ENCODE assay signal across 8 cellular contexts in the genomic region with DNA sequence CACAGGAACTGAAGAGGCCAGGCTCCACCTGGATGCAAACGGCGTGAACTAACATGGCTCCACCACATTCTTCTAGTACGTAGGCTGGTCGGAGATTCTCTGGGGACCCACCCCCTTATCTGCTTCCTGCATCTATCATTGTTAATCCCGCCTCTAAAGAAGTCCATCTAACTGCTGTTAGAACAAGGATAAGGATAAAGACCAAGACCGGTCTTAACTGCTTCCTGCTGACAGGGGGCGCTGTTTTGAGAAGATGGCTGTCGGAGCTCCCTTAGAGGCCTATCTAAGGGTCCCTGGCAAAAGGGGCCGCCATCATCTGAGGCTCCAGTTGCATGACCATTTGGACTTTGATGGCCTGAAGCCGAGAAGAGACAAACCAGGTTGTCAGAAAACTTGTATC. TPM values are rescaled to one million over a fixed set of nuclear protein-coding genes. Genes with fewer than 3 reads are reported as not detected.
DNase-seq lines count a peak whose midpoint lies in the region; ATAC-seq, FAIRE-seq and TF ChIP-seq lines count a peak whose summit lies in the region.

No MANE protein-coding gene starts in this region.

- no peaks in the 10 kb centered on the region for H3K9me3 ChIP-seq in Peyer's patch
- no peaks in the 10 kb centered on the region for H3K9me3 ChIP-seq in keratinocyte (ENCODE audit: control insufficient read depth, low read depth, low read length)
- H3K9me3 ChIP-seq in stomach = peaks cover 0 to 6% (median 1%) of the 10 kb centered on the region in 4 donors

- H3K27me3 ChIP-seq in GM06990 (replicated peaks; ENCODE audit: control insufficient read depth, insufficient read depth, low read length) = no peaks in the 10 kb centered on the region
- H3K27me3 ChIP-seq in Peyer's patch = no peaks in the 10 kb centered on the region
- H3K27me3 ChIP-seq in keratinocyte (ENCODE audit: control insufficient read depth, extremely low read depth, insufficient read depth, low read length) = no peaks in the 10 kb centered on the region
- H3K27me3 ChIP-seq in stomach = no peaks in the 10 kb centered on the region

- ATAC-seq in activated naive CD4-positive, alpha-beta T cell treated with anti-CD3 and anti-CD28 coated beads, Interleukin-2, amount 50 U/mL, for 72 hours = peak; percentile 76
- ATAC-seq in GM21381 (IDR thresholded peaks at IDR 0.05; ENCODE audit: unreplicated experiment) = no peak
- ATAC-seq in HG02759 (IDR thresholded peaks at IDR 0.05; ENCODE audit: unreplicated experiment) = no peak

- H3K4me3 ChIP-seq in GM06990 (replicated peaks; ENCODE audit: low read depth, low read length) (no peak overlapping the region), Peyer's patch (no peak overlapping the region), keratinocyte (ENCODE audit: control insufficient read depth in 2 of 3, extremely low read depth in 1 of 3, insufficient read depth in 2 of 3, low read depth in 1 of 3, low read length in 3 of 3) (no peak overlapping the region), stomach (no peak overlapping the region)

- H3K4me1 ChIP-seq in Peyer's patch (no peaks in the 10 kb centered on the region), keratinocyte (ENCODE audit: control insufficient read depth, extremely low read depth, insufficient read depth, low read length) (peaks cover 4% of the 10 kb centered on the region), stomach (no peaks in the 10 kb centered on the region)

- H3K9me1 ChIP-seq in keratinocyte (ENCODE audit: control insufficient read depth, extremely low read depth, insufficient read depth, low read length) = no peaks in the 10 kb centered on the region

- no peaks in the 10 kb centered on the region for H3K36me3 ChIP-seq in GM06990 (ENCODE audit: control insufficient read depth, insufficient read depth, low read length)
- no peaks in the 10 kb centered on the region for H3K36me3 ChIP-seq in Peyer's patch
- no peaks in the 10 kb centered on the region for H3K36me3 ChIP-seq in keratinocyte (ENCODE audit: control insufficient read depth in 2 of 2, extremely low read depth in 1 of 2, insufficient read depth in 2 of 2, low read length in 2 of 2)
- H3K36me3 ChIP-seq in stomach = no peaks in the 10 kb centered on the region

- H2AFZ ChIP-seq in keratinocyte (ENCODE audit: control insufficient read depth, low read length) = no peak overlapping the region

- no peaks in the 10 kb centered on the region for H3K9me3 Mint-ChIP-seq in activated naive CD4-positive, alpha-beta T cell treated with anti-CD3 and anti-CD28 coated beads, Interleukin-2, amount 50 U/mL, for 72 hours

- no peaks in the 10 kb centered on the region for H4K20me1 ChIP-seq in keratinocyte (ENCODE audit: control insufficient read depth, extremely low read depth, insufficient read depth, low read length)

- TF ChIP-seq EP300 in stomach (IDR thresholded peaks at IDR 0.05) = no peak

- no peaks in the 10 kb centered on the region for H3K79me2 ChIP-seq in keratinocyte (ENCODE audit: control insufficient read depth, insufficient read depth, low read length)

- peak overlapping the region in 1 of 2 donors; percentile 39 for H3K27ac Mint-ChIP-seq in activated naive CD4-positive, alpha-beta T cell treated with anti-CD3 and anti-CD28 coated beads, Interleukin-2, amount 50 U/mL, for 72 hours

- no peak overlapping the region for H3K27ac ChIP-seq in Peyer's patch
- H3K27ac ChIP-seq in keratinocyte (ENCODE audit: control insufficient read depth, insufficient read depth, low read length) = no peak overlapping the region
- H3K27ac ChIP-seq in stomach = no peak overlapping the region

- TF ChIP-seq POLR2A in Peyer's patch (IDR thresholded peaks at IDR 0.05) (no peak), stomach (IDR thresholded peaks at IDR 0.05) (no peak)

- intact Hi-C loops in stomach (cut with DNase I; ENCODE audit: low total_unique reads) = no loop called here

- FAIRE-seq in keratinocyte (lab: Jason Lieb, UNC) = no peak

- WGBS in stomach, 5 donors = 29 to 45% (median 39%) methylated on average over 10 of the region's 10 CpGs

- DNase-seq in GM06990 (ENCODE audit: extremely low read depth, insufficient read length) = no peak
- peak in 2 of 3 donors; percentile 35 to 69 for DNase-seq in Peyer's patch
- peak in 1 of 2 donors; percentile 58 for DNase-seq in activated naive CD4-positive, alpha-beta T cell treated with anti-CD3 and anti-CD28 coated beads, Interleukin-2, amount 50 U/mL, for 72 hours (ENCODE audit: low spot score in 2 of 2)
- no peak for DNase-seq in keratinocyte (ENCODE audit: low read depth, low spot score)
- DNase-seq in stomach = peak; percentile 43
- DNase-seq in OCI-M2 (lab: John Stamatoyannopoulos, UW; ENCODE audit: unreplicated experiment) = no peak

- no peak overlapping the region for H3K4me2 ChIP-seq in keratinocyte (ENCODE audit: control insufficient read depth, extremely low read depth, insufficient read depth, low read depth, low read length)

- H3K9ac ChIP-seq in keratinocyte (ENCODE audit: control insufficient read depth, extremely low read depth, insufficient read depth, low read length) = no peak overlapping the region

- dilution Hi-C loops in keratinocyte (cut with MboI; ENCODE audit: extremely low pct_ligation_motif_present, low sequenced_read_pairs) = no loop called here

- H3K36me3 Mint-ChIP-seq in activated naive CD4-positive, alpha-beta T cell treated with anti-CD3 and anti-CD28 coated beads, Interleukin-2, amount 50 U/mL, for 72 hours = peaks cover 0 to 12% of the 10 kb centered on the region in 2 donors

- TF ChIP-seq CTCF in GM06990 (IDR thresholded peaks at IDR 0.05; ENCODE audit: insufficient read depth, low read length, poor library complexity, severe bottlenecking) (peak; percentile 56), Peyer's patch (IDR thresholded peaks at IDR 0.05) (peak; percentile 13 to 58 (median 51)), keratinocyte (optimal IDR thresholded peaks at IDR 0.05 in 1 of 3, IDR thresholded peaks at IDR 0.05 in 1 of 3, conservative IDR thresholded peaks at IDR 0.05 in 1 of 3; ENCODE audit: extremely low read depth in 1 of 3, insufficient read depth in 2 of 3, low read length in 3 of 3) (peak; percentile 27 to 48 (median 38)), stomach (IDR thresholded peaks at IDR 0.05) (peak in 4 of 7 experiments; percentile 28 to 54 (median 36))

RNA-seq across cellular contexts. Expression of a gene that starts 25.8 kb away (rescaled TPM):
- 10 to 100 TPM in 3 of 4 donors, 1 to 10 TPM in 1; 7.6 to 58.6 (median 15.2) TPM for total RNA-seq in Peyer's patch
- 10 to 100 TPM; 16.4 to 18.9 TPM for total RNA-seq in activated naive CD4-positive, alpha-beta T cell treated with anti-CD3 and anti-CD28 coated beads, Interleukin-2, amount 50 U/mL, for 72 hours
- polyA plus RNA-seq in keratinocyte = 0.39 to 1.5 TPM (median 1.0 TPM) in 3 replicates
- 0.86 TPM for polyA plus RNA-seq in keratinocyte (2011; ENCODE audit: low read depth)
- 0.46 and 1.9 TPM in 2 replicates for polyA plus RNA-seq in keratinocyte (2011; cell fraction: cytosol; rRNA removed)
- polyA plus RNA-seq in keratinocyte (2011; cell fraction: nucleus; rRNA removed) = 0.95 and 1.2 TPM in 2 replicates
- 1.6 TPM in 2 replicates for polyA plus RNA-seq in keratinocyte (2012; ENCODE audit: low replicate concordance)
- polyA minus RNA-seq in keratinocyte = 1.2 to 2.0 TPM in 2 of 3 replicates, not detected in the other
- not detected for polyA minus RNA-seq in keratinocyte (2011; cell fraction: cytosol; rRNA and poly(A)+ RNA removed)
- not detected in 2 replicates for polyA minus RNA-seq in keratinocyte (2011; cell fraction: nucleus; rRNA and poly(A)+ RNA removed)
- total RNA-seq in stomach = 100 to 1,000 TPM in 1 of 5 donors, 10 to 100 TPM in 3, 1 to 10 TPM in 1; 6.1 to 199 (median 49.6) TPM
- 10 to 100 TPM; 31.7 to 48.0 (median 45.1) TPM for polyA plus RNA-seq in stomach

RNA-seq across cellular contexts. Expression of a gene that starts 35.5 kb away (rescaled TPM):
- total RNA-seq in Peyer's patch (10 to 100 TPM in 3 of 4 donors, 1 to 10 TPM in 1; 5.0 to 54.4 (median 38.7) TPM), stomach (10 to 100 TPM; 15.6 to 55.4 (median 22.6) TPM)
- total RNA-seq in activated naive CD4-positive, alpha-beta T cell treated with anti-CD3 and anti-CD28 coated beads, Interleukin-2, amount 50 U/mL, for 72 hours = 1 to 10 TPM; 4.6 to 6.0 TPM
- polyA plus RNA-seq in keratinocyte (2.4 to 5.7 TPM (median 3.9 TPM) in 3 replicates), stomach (10 to 100 TPM; 24.0 to 35.9 (median 32.0) TPM)
- polyA plus RNA-seq in keratinocyte (2011; ENCODE audit: low read depth) = 0.65 TPM
- 3.8 and 4.2 TPM in 2 replicates for polyA plus RNA-seq in keratinocyte (2011; cell fraction: cytosol; rRNA removed)
- 6.0 and 6.1 TPM in 2 replicates for polyA plus RNA-seq in keratinocyte (2011; cell fraction: nucleus; rRNA removed)
- polyA plus RNA-seq in keratinocyte (2012; ENCODE audit: low replicate concordance) = 3.6 and 6.1 TPM in 2 replicates
- 1.8 to 3.0 TPM (median 2.2 TPM) in 3 replicates for polyA minus RNA-seq in keratinocyte
- 2.1 TPM for polyA minus RNA-seq in keratinocyte (2011; cell fraction: cytosol; rRNA and poly(A)+ RNA removed)
- 2.2 and 3.6 TPM in 2 replicates for polyA minus RNA-seq in keratinocyte (2011; cell fraction: nucleus; rRNA and poly(A)+ RNA removed)

RNA-seq across cellular contexts. Expression of a gene that starts 38.7 kb away (rescaled TPM):
- total RNA-seq in Peyer's patch (10 to 100 TPM; 31.4 to 47.7 (median 43.7) TPM), stomach (10 to 100 TPM; 22.0 to 78.6 (median 49.9) TPM)
- 10 to 100 TPM; 42.9 to 46.3 TPM for total RNA-seq in activated naive CD4-positive, alpha-beta T cell treated with anti-CD3 and anti-CD28 coated beads, Interleukin-2, amount 50 U/mL, for 72 hours
- polyA plus RNA-seq in keratinocyte (98.9 to 110 TPM (median 99.1 TPM) in 3 replicates), stomach (10 to 100 TPM; 39.3 to 55.0 (median 53.0) TPM)
- 15.9 TPM for polyA plus RNA-seq in keratinocyte (2011; ENCODE audit: low read depth)
- polyA plus RNA-seq in keratinocyte (2011; cell fraction: cytosol; rRNA removed) = 90.1 and 106 TPM in 2 replicates
- 72.1 TPM in 2 replicates for polyA plus RNA-seq in keratinocyte (2011; cell fraction: nucleus; rRNA removed)
- polyA plus RNA-seq in keratinocyte (2012; ENCODE audit: low replicate concordance) = 37.4 and 53.9 TPM in 2 replicates
- polyA minus RNA-seq in keratinocyte = 85.2 to 96.9 TPM (median 89.1 TPM) in 3 replicates
- polyA minus RNA-seq in keratinocyte (2011; cell fraction: cytosol; rRNA and poly(A)+ RNA removed) = 71.0 TPM
- polyA minus RNA-seq in keratinocyte (2011; cell fraction: nucleus; rRNA and poly(A)+ RNA removed) = 19.2 and 31.1 TPM in 2 replicates

RNA-seq across cellular contexts. Expression of a gene that starts 38.9 kb away (rescaled TPM):
- total RNA-seq in Peyer's patch (100 to 1,000 TPM in 3 of 4 donors, 10 to 100 TPM in 1; 94.6 to 204 (median 157) TPM), stomach (100 to 1,000 TPM in 2 of 5 donors, 10 to 100 TPM in 3; 55.4 to 750 (median 85.2) TPM)
- 100 to 1,000 TPM; 280 to 333 TPM for total RNA-seq in activated naive CD4-positive, alpha-beta T cell treated with anti-CD3 and anti-CD28 coated beads, Interleukin-2, amount 50 U/mL, for 72 hours
- polyA plus RNA-seq in keratinocyte (8.3 to 24.3 TPM (median 17.5 TPM) in 3 replicates), stomach (10 to 100 TPM in 1 of 3 donors, 1 to 10 TPM in 2; 8.1 to 12.7 (median 10.0) TPM)
- 139 TPM for polyA plus RNA-seq in keratinocyte (2011; ENCODE audit: low read depth)
- polyA plus RNA-seq in keratinocyte (2011; cell fraction: cytosol; rRNA removed) = 16.2 and 20.7 TPM in 2 replicates
- polyA plus RNA-seq in keratinocyte (2011; cell fraction: nucleus; rRNA removed) = 171 and 196 TPM in 2 replicates
- polyA plus RNA-seq in keratinocyte (2012; ENCODE audit: low replicate concordance) = 82.7 and 87.2 TPM in 2 replicates
- polyA minus RNA-seq in keratinocyte = 198 to 366 TPM (median 250 TPM) in 3 replicates
- 118 TPM for polyA minus RNA-seq in keratinocyte (2011; cell fraction: cytosol; rRNA and poly(A)+ RNA removed)
- polyA minus RNA-seq in keratinocyte (2011; cell fraction: nucleus; rRNA and poly(A)+ RNA removed) = 310 and 430 TPM in 2 replicates

RNA-seq across cellular contexts. Expression of a gene that starts 41.8 kb away (rescaled TPM):
- total RNA-seq in Peyer's patch (not detected), stomach (not detected)
- total RNA-seq in activated naive CD4-positive, alpha-beta T cell treated with anti-CD3 and anti-CD28 coated beads, Interleukin-2, amount 50 U/mL, for 72 hours = not detected
- polyA plus RNA-seq in keratinocyte (not detected in 3 replicates), stomach (not detected)
- not detected for polyA plus RNA-seq in keratinocyte (2011; ENCODE audit: low read depth)
- not detected in 2 replicates for polyA plus RNA-seq in keratinocyte (2011; cell fraction: cytosol; rRNA removed)
- polyA plus RNA-seq in keratinocyte (2011; cell fraction: nucleus; rRNA removed) = not detected in 2 replicates
- 0.06 TPM in 1 of 2 replicates, not detected in the other for polyA plus RNA-seq in keratinocyte (2012; ENCODE audit: low replicate concordance)
- not detected in 3 replicates for polyA minus RNA-seq in keratinocyte
- not detected for polyA minus RNA-seq in keratinocyte (2011; cell fraction: cytosol; rRNA and poly(A)+ RNA removed)
- polyA minus RNA-seq in keratinocyte (2011; cell fraction: nucleus; rRNA and poly(A)+ RNA removed) = not detected in 2 replicates

Comparison
In these comparisons a context has a peak if more than half of its experiments do, and no peak if none do; other contexts are left out.
1. DNase-seq: peak in Peyer's patch (2 of 3) and stomach (single experiment); none in GM06990 (single experiment), keratinocyte (single experiment) and OCI-M2 (single experiment).
2. ATAC-seq: peak in activated naive CD4-positive, alpha-beta T cell treated with anti-CD3 and anti-CD28 coated beads, Interleukin-2, amount 50 U/mL, for 72 hours (2 of 2); none in GM21381 (single experiment) and HG02759 (single experiment).
3. Peak in every context shown above with its lines, with median percentiles within 50 percentile points of each other: CTCF ChIP-seq.